ENCODE assay signal across 12 cellular contexts in the genomic region with DNA sequence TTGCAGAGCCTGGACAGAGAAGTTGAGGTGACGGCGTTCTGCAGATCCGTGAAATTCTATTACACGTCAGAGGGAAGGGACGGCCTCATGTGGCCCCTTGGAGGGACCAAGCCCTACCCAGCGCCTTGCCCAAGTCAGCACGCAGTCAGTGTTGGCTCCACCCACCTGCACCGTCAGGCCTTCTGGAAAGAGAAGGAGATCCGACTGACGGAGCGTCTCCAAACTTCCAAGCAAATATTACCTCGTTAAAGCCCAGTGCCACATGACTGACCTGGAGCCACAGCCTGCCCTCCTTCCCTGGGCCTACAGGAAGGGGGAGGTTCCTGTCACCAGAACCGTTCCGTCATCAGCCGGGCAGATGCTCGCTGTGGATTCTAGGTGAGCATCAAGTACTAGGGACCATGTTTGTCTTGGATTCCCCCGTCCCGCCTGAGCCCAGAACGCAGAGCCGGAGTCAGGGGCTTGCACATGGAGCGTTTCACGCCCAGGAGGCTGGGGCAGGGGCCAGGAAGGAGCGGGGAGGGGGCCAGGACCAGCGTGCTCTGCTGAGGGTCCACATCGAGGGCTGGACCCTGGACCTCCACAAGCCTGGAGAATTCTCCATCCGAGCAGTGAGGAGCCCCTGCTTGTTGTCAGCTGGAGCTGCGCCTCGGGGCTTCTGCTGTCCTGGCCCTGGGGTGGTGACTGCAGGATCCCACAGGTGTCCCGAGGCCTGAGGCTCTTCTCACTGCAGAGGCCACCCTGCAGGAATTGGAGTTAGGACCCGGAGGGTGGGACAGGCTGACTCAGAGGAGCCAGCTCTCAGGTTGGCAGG. TPM values are rescaled to one million over a fixed set of nuclear protein-coding genes. Genes with fewer than 3 reads are reported as not detected.
A peak's percentile ranks its signal among the peaks of the same experiment; 100 is the strongest.
DNase-seq lines count a peak whose midpoint lies in the region; ATAC-seq and TF ChIP-seq lines count a peak whose summit lies in the region.
"Had no signal": no experiment of that assay in that cellular context is flagged by ENCODE, and none has a peak within 500 bp of the region (broad histone marks: within the 10 kb centered on the region; RNA-seq: fewer than 3 reads in every experiment).

No MANE protein-coding gene starts in this region.

- TF ChIP-seq POLR2A in stomach (IDR thresholded peaks at IDR 0.05): no peak

- H3K27me3 Mint-ChIP-seq in activated CD4-positive, alpha-beta T cell treated with anti-CD3 and anti-CD28 coated beads, Interleukin-2, amount 10 ng/mL, durations not matched to agents 7 days and 5 days: no peaks in the 10 kb centered on the region
- no peaks in the 10 kb centered on the region for H3K27me3 Mint-ChIP-seq in activated CD4-positive, alpha-beta T cell treated with anti-CD3 and anti-CD28 coated beads for 36 hours
- H3K27me3 Mint-ChIP-seq: naive thymus-derived CD8-positive, alpha-beta T cell; T-helper 17 cell had no signal

- H3K27ac Mint-ChIP-seq in activated CD4-positive, alpha-beta T cell treated with anti-CD3 and anti-CD28 coated beads, Interleukin-2, amount 10 ng/mL, durations not matched to agents 7 days and 5 days: no peak overlapping the region
- no peak overlapping the region for H3K27ac Mint-ChIP-seq in activated CD4-positive, alpha-beta T cell treated with anti-CD3 and anti-CD28 coated beads for 36 hours
- H3K27ac Mint-ChIP-seq: stimulated activated memory B cell treated with anti-CD40 and anti-IgM and Interleukin-4, amounts not matched to agents 10 μg/mL and 1 μg/mL and 100 μg/mL, for 72 hours; T-helper 17 cell had no signal

- 0 out of 2 replicates have a peak overlapping the region, but pooled peaks have one; percentile 7 for H3K27ac ChIP-seq in VCaP
- H3K27ac ChIP-seq in stomach: no peak overlapping the region
- H3K27ac ChIP-seq: epithelial cell of prostate had no signal

- CTCF ChIA-PET in activated CD4-positive, alpha-beta T cell treated with anti-CD3 and anti-CD28 coated beads, Interleukin-2, amount 10 ng/mL, durations not matched to agents 7 days and 5 days (lab: Charles Lee): no interaction called here
- CTCF ChIA-PET in activated CD4-positive, alpha-beta T cell treated with anti-CD3 and anti-CD28 coated beads for 36 hours (lab: Charles Lee): no interaction called here

- POLR2A ChIA-PET in activated CD4-positive, alpha-beta T cell treated with anti-CD3 and anti-CD28 coated beads, Interleukin-2, amount 10 ng/mL, durations not matched to agents 7 days and 5 days (lab: Charles Lee): no interaction called here
- POLR2A ChIA-PET in activated CD4-positive, alpha-beta T cell treated with anti-CD3 and anti-CD28 coated beads for 36 hours (lab: Charles Lee): no interaction called here

- peak; percentile 5 for DNase-seq in activated CD4-positive, alpha-beta T cell treated with anti-CD3 and anti-CD28 coated beads, Interleukin-2, amount 10 ng/mL, durations not matched to agents 7 days and 5 days
- no peak for DNase-seq in activated CD4-positive, alpha-beta T cell treated with anti-CD3 and anti-CD28 coated beads for 36 hours
- peak; percentile 74 for DNase-seq in kidney tubule cell (ENCODE audit: low spot score)
- peak; percentile 21 for DNase-seq in stomach
- no peak for DNase-seq in amniotic stem cell (lab: John Stamatoyannopoulos, UW)
- DNase-seq in stimulated activated CD4-positive, alpha-beta T cell treated with anti-CD3 and anti-CD28 coated beads, Interleukin-2, amount 100 ng/mL, for 48 hours: no peak
- DNase-seq: naive thymus-derived CD8-positive, alpha-beta T cell; T-helper 17 cell had no signal

- H3K36me3 ChIP-seq in stomach: no peaks in the 10 kb centered on the region

- H3K4me1 ChIP-seq in stomach: peaks cover 11 to 39% (median 28%) of the 10 kb centered on the region in 4 donors

- H3K4me3 ChIP-seq in stomach: no peak overlapping the region

- no peaks in the 10 kb centered on the region for H3K36me3 Mint-ChIP-seq in activated CD4-positive, alpha-beta T cell treated with anti-CD3 and anti-CD28 coated beads, Interleukin-2, amount 10 ng/mL, durations not matched to agents 7 days and 5 days (ENCODE audit: low read depth)
- H3K36me3 Mint-ChIP-seq in activated CD4-positive, alpha-beta T cell treated with anti-CD3 and anti-CD28 coated beads for 36 hours (ENCODE audit: low read depth): no peaks in the 10 kb centered on the region
- H3K36me3 Mint-ChIP-seq: naive thymus-derived CD8-positive, alpha-beta T cell; stimulated activated memory B cell treated with anti-CD40 and anti-IgM and Interleukin-4, amounts not matched to agents 10 μg/mL and 1 μg/mL and 100 μg/mL, for 72 hours had no signal

- intact Hi-C loops in activated CD4-positive, alpha-beta T cell treated with anti-CD3 and anti-CD28 coated beads for 36 hours (cut with DNase I, micrococcal nuclease): loop anchor here in 1 of 2 experiments (10.0 kb wide), 1 partner anchor 762 kb away; no protein-coding TSS in a partner anchor
- intact Hi-C loops in stomach (cut with DNase I; ENCODE audit: low total_unique reads): no loop called here

- TF ChIP-seq EP300 in stomach (IDR thresholded peaks at IDR 0.05): no peak

- no peak overlapping the region for H3K4me3 Mint-ChIP-seq in activated CD4-positive, alpha-beta T cell treated with anti-CD3 and anti-CD28 coated beads, Interleukin-2, amount 10 ng/mL, durations not matched to agents 7 days and 5 days
- no peak overlapping the region for H3K4me3 Mint-ChIP-seq in activated CD4-positive, alpha-beta T cell treated with anti-CD3 and anti-CD28 coated beads for 36 hours
- H3K4me3 Mint-ChIP-seq: naive thymus-derived CD8-positive, alpha-beta T cell; stimulated activated memory B cell treated with anti-CD40 and anti-IgM and Interleukin-4, amounts not matched to agents 10 μg/mL and 1 μg/mL and 100 μg/mL, for 72 hours; T-helper 17 cell had no signal

- no peaks in the 10 kb centered on the region for H3K9me3 ChIP-seq in stomach

- no peaks in the 10 kb centered on the region for H3K27me3 ChIP-seq in stomach

- no peaks in the 10 kb centered on the region for H3K9me3 Mint-ChIP-seq in activated CD4-positive, alpha-beta T cell treated with anti-CD3 and anti-CD28 coated beads, Interleukin-2, amount 10 ng/mL, durations not matched to agents 7 days and 5 days
- H3K9me3 Mint-ChIP-seq in activated CD4-positive, alpha-beta T cell treated with anti-CD3 and anti-CD28 coated beads for 36 hours (ENCODE audit: low read depth): no peaks in the 10 kb centered on the region
- H3K9me3 Mint-ChIP-seq: naive thymus-derived CD8-positive, alpha-beta T cell; stimulated activated memory B cell treated with anti-CD40 and anti-IgM and Interleukin-4, amounts not matched to agents 10 μg/mL and 1 μg/mL and 100 μg/mL, for 72 hours had no signal

- ATAC-seq in activated CD4-positive, alpha-beta T cell treated with anti-CD3 and anti-CD28 coated beads for 36 hours: no peak
- no peak for ATAC-seq in GM21515 (IDR thresholded peaks at IDR 0.05; ENCODE audit: unreplicated experiment)
- ATAC-seq: naive thymus-derived CD8-positive, alpha-beta T cell; stimulated activated memory B cell treated with anti-CD40 and anti-IgM and Interleukin-4, amounts not matched to agents 10 μg/mL and 1 μg/mL and 100 μg/mL, for 72 hours; T-helper 17 cell had no signal

- peaks cover 18% of the 10 kb centered on the region for H3K4me1 Mint-ChIP-seq in activated CD4-positive, alpha-beta T cell treated with anti-CD3 and anti-CD28 coated beads, Interleukin-2, amount 10 ng/mL, durations not matched to agents 7 days and 5 days
- peaks cover 7% of the 10 kb centered on the region for H3K4me1 Mint-ChIP-seq in activated CD4-positive, alpha-beta T cell treated with anti-CD3 and anti-CD28 coated beads for 36 hours

- 77 to 86% (median 82%) methylated on average over 24 to 30 of the region's 30 CpGs for WGBS in stomach, 5 donors

- TF ChIP-seq CTCF in VCaP (conservative IDR thresholded peaks at IDR 0.05) (no peak), stomach (IDR thresholded peaks at IDR 0.05) (no peak)

RNA-seq across cellular contexts. Expression of a gene that starts 22.6 kb away (rescaled TPM):
- total RNA-seq in activated CD4-positive, alpha-beta T cell treated with anti-CD3 and anti-CD28 coated beads, Interleukin-2, amount 10 ng/mL, durations not matched to agents 7 days and 5 days: 1 to 10 TPM; 2.1 to 2.2 TPM
- total RNA-seq in activated CD4-positive, alpha-beta T cell treated with anti-CD3 and anti-CD28 coated beads for 36 hours: 10 to 100 TPM; 22.4 to 26.3 TPM
- total RNA-seq in stomach: 100 to 1,000 TPM in 2 of 5 donors, 10 to 100 TPM in 3; 25.7 to 452 (median 55.4) TPM
- 10 to 100 TPM; 29.3 to 49.1 (median 35.9) TPM for polyA plus RNA-seq in stomach

Comparison
In these comparisons a context has a peak if more than half of its experiments do, and no peak if none do; other contexts are left out.
1. DNase-seq: peak in activated CD4-positive, alpha-beta T cell treated with anti-CD3 and anti-CD28 coated beads, Interleukin-2, amount 10 ng/mL, durations not matched to agents 7 days and 5 days (single experiment), kidney tubule cell (single experiment) and stomach (single experiment); none in activated CD4-positive, alpha-beta T cell treated with anti-CD3 and anti-CD28 coated beads for 36 hours (single experiment), amniotic stem cell (single experiment) and stimulated activated CD4-positive, alpha-beta T cell treated with anti-CD3 and anti-CD28 coated beads, Interleukin-2, amount 100 ng/mL, for 48 hours (0 of 2).
2. RNA of a gene that starts 22.6 kb away (total RNA-seq): 25.7 to 452 TPM in stomach and 22.4 to 26.3 TPM in activated CD4-positive, alpha-beta T cell treated with anti-CD3 and anti-CD28 coated beads for 36 hours; 2.1 to 2.2 TPM in activated CD4-positive, alpha-beta T cell treated with anti-CD3 and anti-CD28 coated beads, Interleukin-2, amount 10 ng/mL, durations not matched to agents 7 days and 5 days; every median in the first group is over 4 times any median in the second.